ENCODE assay signal across 8 cellular contexts in genomic region chr7:140653319-140654108, GRCh38. TPM values are rescaled to one million over a fixed set of nuclear protein-coding genes. Genes with fewer than 3 reads are reported as not detected.
DNase-seq lines count a peak whose midpoint lies in the region; ATAC-seq, FAIRE-seq and TF ChIP-seq lines count a peak whose summit lies in the region.

No MANE protein-coding gene starts in this region.

- peaks cover 49% of the 10 kb centered on the region for H3K27me3 Mint-ChIP-seq in activated T-helper 1 cell treated with anti-CD3 and anti-CD28 coated beads, Interleukin-12 subunit alpha, Interleukin-12 subunit beta, Interleukin-2, Interleukin-4 antibody, amounts not matched to agents 30 ng/mL and 10 ng/mL and 1 ng/mL, durations not matched to agents 14 hours and 24 hours and 36 hours (ENCODE audit: insufficient read depth)

- H2AK5ac ChIP-seq in IMR-90 (ENCODE audit: low read depth, low read length), result no peak overlapping the region; the same call in 1 of the 2 replicates

- H2AFZ ChIP-seq in IMR-90 (replicated peaks; ENCODE audit: low read length, poor library complexity) (peak overlapping the region; percentile 85), keratinocyte (ENCODE audit: control insufficient read depth, low read length) (peak overlapping the region; percentile 66)

- peak overlapping the region; percentile 42; the same call in 1 of the 2 replicates for H4K5ac ChIP-seq in IMR-90 (ENCODE audit: low read depth, low read length)

- no peak overlapping the region; the same call in 1 of the 2 replicates for H3K4me2 ChIP-seq in IMR-90 (ENCODE audit: low read depth, low read length)
- no peak overlapping the region for H3K4me2 ChIP-seq in keratinocyte (ENCODE audit: control insufficient read depth, extremely low read depth, insufficient read depth, low read depth, low read length)

- H3K27me3 ChIP-seq in IMR-90 (ENCODE audit: control insufficient read depth, insufficient read depth, low read length), result no peaks in the 10 kb centered on the region
- H3K27me3 ChIP-seq in keratinocyte (ENCODE audit: control insufficient read depth, extremely low read depth, insufficient read depth, low read length), result no peaks in the 10 kb centered on the region

- H3K36me3 Mint-ChIP-seq in activated T-helper 1 cell treated with anti-CD3 and anti-CD28 coated beads, Interleukin-12 subunit alpha, Interleukin-12 subunit beta, Interleukin-2, Interleukin-4 antibody, amounts not matched to agents 30 ng/mL and 10 ng/mL and 1 ng/mL, durations not matched to agents 14 hours and 24 hours and 36 hours (ENCODE audit: low read depth), result no peaks in the 10 kb centered on the region

- H3K79me2 ChIP-seq in keratinocyte (ENCODE audit: control insufficient read depth, insufficient read depth, low read length), result no peaks in the 10 kb centered on the region

- H3K4me1 Mint-ChIP-seq in activated T-helper 1 cell treated with anti-CD3 and anti-CD28 coated beads, Interleukin-12 subunit alpha, Interleukin-12 subunit beta, Interleukin-2, Interleukin-4 antibody, amounts not matched to agents 30 ng/mL and 10 ng/mL and 1 ng/mL, durations not matched to agents 14 hours and 24 hours and 36 hours (ENCODE audit: low read depth), result peaks cover 21% of the 10 kb centered on the region

- in situ Hi-C loops in IMR-90 (cut with MboI; ENCODE audit: low sequenced_read_pairs), result loop anchor here (5.0 kb wide), 2 partner anchors 131 to 176 kb away; partner anchors contain the start of gene MKRN1

- no peak overlapping the region for H2BK5ac ChIP-seq in IMR-90 (ENCODE audit: low read depth, low read length, poor library complexity, severe bottlenecking)

- POLR2A ChIA-PET in IMR-90 (lab: Charles Lee; ENCODE audit: unreplicated experiment), result interaction anchor here (0.6 kb wide), 1 partner anchor 174 kb away, joined by 3 read pairs; no protein-coding TSS in a partner anchor

- TF ChIP-seq POLR2A in IMR-90 (IDR thresholded peaks at IDR 0.05; ENCODE audit: low read depth, low read length), result 0 out of 2 replicates have a peak, but pooled peaks have one; percentile 42

- peak; percentile 82 for ATAC-seq in IMR-90 (ENCODE audit: low read depth)
- no peak for ATAC-seq in HG02885 (IDR thresholded peaks at IDR 0.05; ENCODE audit: poor library complexity, unreplicated experiment)

- peak overlapping the region; percentile 52; the same call in 1 of the 2 replicates for H3K18ac ChIP-seq in IMR-90 (ENCODE audit: low read depth, low read length)

- peak; percentile 73 for FAIRE-seq in keratinocyte (lab: Jason Lieb, UNC)

- dilution Hi-C loops in IMR-90 (cut with HindIII; ENCODE audit: low sequenced_read_pairs, unreplicated experiment), result no loop called here
- dilution Hi-C loops in keratinocyte (cut with MboI; ENCODE audit: extremely low pct_ligation_motif_present, low sequenced_read_pairs), result no loop called here

- H3K4me1 ChIP-seq in IMR-90 (ENCODE audit: control insufficient read depth, insufficient read depth, low read length), result peaks cover 11% of the 10 kb centered on the region
- H3K4me1 ChIP-seq in keratinocyte (ENCODE audit: control insufficient read depth, extremely low read depth, insufficient read depth, low read length), result peaks cover 28% of the 10 kb centered on the region

- peak overlapping the region; percentile 62 for H2BK120ac ChIP-seq in IMR-90 (ENCODE audit: low read depth, low read length)

- H3K36me3 ChIP-seq in IMR-90 (ENCODE audit: control insufficient read depth, insufficient read depth, low read length), result no peaks in the 10 kb centered on the region
- H3K36me3 ChIP-seq in keratinocyte (ENCODE audit: control insufficient read depth in 2 of 2, extremely low read depth in 1 of 2, insufficient read depth in 2 of 2, low read length in 2 of 2), result no peaks in the 10 kb centered on the region

- H3K14ac ChIP-seq in IMR-90 (replicated peaks; ENCODE audit: low read depth, low read length), result no peak overlapping the region; the same call in 1 of the 2 replicates

- no peak overlapping the region for H3K27ac Mint-ChIP-seq in activated T-helper 1 cell treated with anti-CD3 and anti-CD28 coated beads, Interleukin-12 subunit alpha, Interleukin-12 subunit beta, Interleukin-2, Interleukin-4 antibody, amounts not matched to agents 30 ng/mL and 10 ng/mL and 1 ng/mL, durations not matched to agents 14 hours and 24 hours and 36 hours

- no peak overlapping the region for H3K56ac ChIP-seq in IMR-90 (ENCODE audit: extremely low read depth, insufficient read depth, low read length)

- peak overlapping the region; percentile 38; the same call in 1 of the 2 replicates for H4K91ac ChIP-seq in IMR-90 (ENCODE audit: insufficient read depth, low read depth, low read length)

- H3K79me1 ChIP-seq in IMR-90 (ENCODE audit: low read depth in 1 of 2, low read length in 2 of 2), result no peaks in the 10 kb centered on the region

- H3K4ac ChIP-seq in IMR-90 (ENCODE audit: low read depth, low read length), result peak overlapping the region; percentile 40

- peak; percentile 99 for TF ChIP-seq RAD21 in IMR-90 (IDR thresholded peaks at IDR 0.05; ENCODE audit: low read length)

- no TSS peak for BruUV-seq in IMR-90 (replicated peaks; lab: Mats Ljungman, UMichigan)

- WGBS in IMR-90 (ENCODE audit: extremely low coverage in 2 of 2, insufficient read length in 1 of 2), 2 experiments, result 0% methylated on average over 5 of the region's 15 CpGs; no CpG with 5 or more reads in 1 of the 2 experiments

- H2BK15ac ChIP-seq in IMR-90 (ENCODE audit: low read depth, low read length), result no peak overlapping the region

- H2AK9ac ChIP-seq in IMR-90 (replicated peaks; ENCODE audit: low read depth, low read length, poor library complexity), result peak overlapping the region; percentile 23

- H3K9me3 Mint-ChIP-seq in activated T-helper 1 cell treated with anti-CD3 and anti-CD28 coated beads, Interleukin-12 subunit alpha, Interleukin-12 subunit beta, Interleukin-2, Interleukin-4 antibody, amounts not matched to agents 30 ng/mL and 10 ng/mL and 1 ng/mL, durations not matched to agents 14 hours and 24 hours and 36 hours, result no peaks in the 10 kb centered on the region

- H4K8ac ChIP-seq in IMR-90 (ENCODE audit: low read depth in 2 of 2, low read length in 2 of 2), result peak overlapping the region in 1 of 2 experiments; percentile 53; a peak in 1 of 4 replicates

- peak; percentile 95 for TF ChIP-seq CTCF in IMR-90 (conservative IDR thresholded peaks at IDR 0.05; ENCODE audit: low read depth, low read length)
- TF ChIP-seq CTCF in keratinocyte (optimal IDR thresholded peaks at IDR 0.05 in 1 of 3, IDR thresholded peaks at IDR 0.05 in 1 of 3, conservative IDR thresholded peaks at IDR 0.05 in 1 of 3; ENCODE audit: extremely low read depth in 1 of 3, insufficient read depth in 2 of 3, low read length in 3 of 3), result peak; percentile 71 to 92 (median 84)

- H4K20me1 ChIP-seq in IMR-90 (ENCODE audit: insufficient read depth, low read length), result no peaks in the 10 kb centered on the region
- no peaks in the 10 kb centered on the region for H4K20me1 ChIP-seq in keratinocyte (ENCODE audit: control insufficient read depth, extremely low read depth, insufficient read depth, low read length)

- intact Hi-C loops in IMR-90 (cut with micrococcal nuclease), result loop anchor here (1.0 kb wide), 2 partner anchors 135 to 178 kb away; no protein-coding TSS in a partner anchor
- intact Hi-C loops in activated T-helper 1 cell treated with anti-CD3 and anti-CD28 coated beads, Interleukin-12 subunit alpha, Interleukin-12 subunit beta, Interleukin-2, Interleukin-4 antibody, amounts not matched to agents 30 ng/mL and 10 ng/mL and 1 ng/mL, durations not matched to agents 14 hours and 24 hours and 36 hours (cut with micrococcal nuclease), result loop anchor here (1.0 to 5.0 kb wide), 3 partner anchors 135 to 359 kb away; partner anchors contain the start of gene MRPS33

- H3K27ac ChIP-seq in IMR-90 (ENCODE audit: insufficient read depth, low read length) (no peak overlapping the region), caudate nucleus (ENCODE audit: low read depth, low read length) (no peak overlapping the region), keratinocyte (ENCODE audit: control insufficient read depth, insufficient read depth, low read length) (no peak overlapping the region)

- H3K4me3 Mint-ChIP-seq in activated T-helper 1 cell treated with anti-CD3 and anti-CD28 coated beads, Interleukin-12 subunit alpha, Interleukin-12 subunit beta, Interleukin-2, Interleukin-4 antibody, amounts not matched to agents 30 ng/mL and 10 ng/mL and 1 ng/mL, durations not matched to agents 14 hours and 24 hours and 36 hours, result no peak overlapping the region

- H2BK20ac ChIP-seq in IMR-90 (ENCODE audit: low read depth, low read length), result 0 out of 2 replicates have a peak overlapping the region, but pooled peaks have one; percentile 18

- no peak overlapping the region for H3K23ac ChIP-seq in IMR-90 (ENCODE audit: low read depth, low read length)

- no peaks in the 10 kb centered on the region for H3K9me3 ChIP-seq in IMR-90 (ENCODE audit: control insufficient read depth, insufficient read depth, low read length)
- no peaks in the 10 kb centered on the region for H3K9me3 ChIP-seq in keratinocyte (ENCODE audit: control insufficient read depth, low read depth, low read length)

- DNase-seq in DMS114 treated with DMSO at 0.1 percent for 48 hours (lab: John Stamatoyannopoulos, UW; ENCODE audit: unreplicated experiment) (peak; percentile 58), IMR-90 (peak; percentile 86), OCI-M1 (lab: John Stamatoyannopoulos, UW) (peak; percentile 56), caudate nucleus (lab: John Stamatoyannopoulos, UW) (peak in 40 of 61 donors; percentile 7 to 77 (median 28)), keratinocyte (ENCODE audit: low read depth, low spot score) (peak; percentile 46)
- DNase-seq in stimulated activated naive CD4-positive, alpha-beta T cell (lab: John Stamatoyannopoulos, UW), result peak in 4 of 6 experiments; percentile 3 to 56 (median 10)
- DNase-seq in activated T-helper 1 cell treated with anti-CD3 and anti-CD28 coated beads, Interleukin-12 subunit alpha, Interleukin-12 subunit beta, Interleukin-2, Interleukin-4 antibody, amounts not matched to agents 30 ng/mL and 10 ng/mL and 1 ng/mL, durations not matched to agents 14 hours and 24 hours and 36 hours (ENCODE audit: low spot score), result no peak

- H3K4me3 ChIP-seq in IMR-90 (ENCODE audit: insufficient read depth, low read depth, low read length), result no peak overlapping the region
- H3K4me3 ChIP-seq in keratinocyte (ENCODE audit: control insufficient read depth in 2 of 3, extremely low read depth in 1 of 3, insufficient read depth in 2 of 3, low read depth in 1 of 3, low read length in 3 of 3), result no peak overlapping the region

- H3K9ac ChIP-seq in IMR-90 (ENCODE audit: low read depth, low read length), result peak overlapping the region; percentile 12; the same call in 1 of the 2 replicates
- H3K9ac ChIP-seq in keratinocyte (ENCODE audit: control insufficient read depth, extremely low read depth, insufficient read depth, low read length), result no peak overlapping the region

- 0 out of 2 replicates have a peak, but pooled peaks cover 3% of the 10 kb centered on the region for H3K9me1 ChIP-seq in IMR-90 (ENCODE audit: insufficient read depth, low read length)
- H3K9me1 ChIP-seq in keratinocyte (ENCODE audit: control insufficient read depth, extremely low read depth, insufficient read depth, low read length), result no peaks in the 10 kb centered on the region

- CTCF ChIA-PET in IMR-90 (lab: Yijun Ruan, JAX), result interaction anchor here (0.5 to 1.2 kb wide), 4 partner anchors 46 to 609 kb away, joined by 3 read pairs; no protein-coding TSS in a partner anchor

RNA-seq across cellular contexts. Expression of gene DENND2A, which starts 12.9 kb away (rescaled TPM):
- 7.5 and 7.8 TPM in 2 replicates for total RNA-seq in IMR-90 (2012; rRNA removed)
- polyA plus RNA-seq in IMR-90 (2012; rRNA removed), result 7.4 and 10.3 TPM in 2 replicates
- polyA plus RNA-seq in IMR-90 (2012; cell fraction: cytosol; rRNA removed), result 7.5 and 18.0 TPM in 2 replicates
- polyA plus RNA-seq in IMR-90 (2012; cell fraction: nucleus; rRNA removed; ENCODE audit: low replicate concordance), result 14.9 and 25.0 TPM in 2 replicates
- 0.95 to 5.1 TPM (median 1.8 TPM) in 3 replicates for polyA plus RNA-seq in keratinocyte
- polyA plus RNA-seq in keratinocyte (2011; ENCODE audit: low read depth), result not detected
- polyA plus RNA-seq in keratinocyte (2011; cell fraction: cytosol; rRNA removed), result 2.5 and 2.8 TPM in 2 replicates
- polyA plus RNA-seq in keratinocyte (2011; cell fraction: nucleus; rRNA removed), result 2.8 and 4.3 TPM in 2 replicates
- 0.07 and 4.7 TPM in 2 replicates for polyA plus RNA-seq in keratinocyte (2012; ENCODE audit: low replicate concordance)
- polyA minus RNA-seq in keratinocyte, result 2.8 to 4.1 TPM (median 3.6 TPM) in 3 replicates
- 3.8 TPM for polyA minus RNA-seq in keratinocyte (2011; cell fraction: cytosol; rRNA and poly(A)+ RNA removed)
- polyA minus RNA-seq in keratinocyte (2011; cell fraction: nucleus; rRNA and poly(A)+ RNA removed), result 2.0 and 2.4 TPM in 2 replicates
- not detected in 2 replicates for total RNA-seq in activated T-helper 1 cell treated with anti-CD3 and anti-CD28 coated beads, Interleukin-12 subunit alpha, Interleukin-12 subunit beta, Interleukin-2, Interleukin-4 antibody, amounts not matched to agents 30 ng/mL and 10 ng/mL and 1 ng/mL, durations not matched to agents 14 hours and 24 hours and 36 hours

RNA-seq across cellular contexts. Expression of gene ADCK2, which starts 19.2 kb away (rescaled TPM):
- 7.5 and 10.0 TPM in 2 replicates for total RNA-seq in IMR-90 (2012; rRNA removed)
- polyA plus RNA-seq in IMR-90 (2012; rRNA removed), result 6.9 and 7.1 TPM in 2 replicates
- 5.8 and 9.5 TPM in 2 replicates for polyA plus RNA-seq in IMR-90 (2012; cell fraction: cytosol; rRNA removed)
- 5.3 and 5.7 TPM in 2 replicates for polyA plus RNA-seq in IMR-90 (2012; cell fraction: nucleus; rRNA removed; ENCODE audit: low replicate concordance)
- polyA plus RNA-seq in keratinocyte, result 9.4 to 13.0 TPM (median 9.5 TPM) in 3 replicates
- 7.4 TPM for polyA plus RNA-seq in keratinocyte (2011; ENCODE audit: low read depth)
- polyA plus RNA-seq in keratinocyte (2011; cell fraction: cytosol; rRNA removed), result 8.2 and 9.2 TPM in 2 replicates
- polyA plus RNA-seq in keratinocyte (2011; cell fraction: nucleus; rRNA removed), result 9.9 and 10.2 TPM in 2 replicates
- 14.9 and 15.6 TPM in 2 replicates for polyA plus RNA-seq in keratinocyte (2012; ENCODE audit: low replicate concordance)
- 8.1 to 18.6 TPM (median 12.9 TPM) in 3 replicates for polyA minus RNA-seq in keratinocyte
- 11.3 TPM for polyA minus RNA-seq in keratinocyte (2011; cell fraction: cytosol; rRNA and poly(A)+ RNA removed)
- polyA minus RNA-seq in keratinocyte (2011; cell fraction: nucleus; rRNA and poly(A)+ RNA removed), result 5.9 and 6.3 TPM in 2 replicates
- 21.1 and 23.5 TPM in 2 replicates for total RNA-seq in activated T-helper 1 cell treated with anti-CD3 and anti-CD28 coated beads, Interleukin-12 subunit alpha, Interleukin-12 subunit beta, Interleukin-2, Interleukin-4 antibody, amounts not matched to agents 30 ng/mL and 10 ng/mL and 1 ng/mL, durations not matched to agents 14 hours and 24 hours and 36 hours

RNA-seq across cellular contexts. Expression of gene NDUFB2, which starts 43.0 kb away (rescaled TPM):
- 81.7 and 136 TPM in 2 replicates for total RNA-seq in IMR-90 (2012; rRNA removed)
- polyA plus RNA-seq in IMR-90 (2012; rRNA removed) (143 and 170 TPM in 2 replicates), keratinocyte (338 to 495 TPM (median 379 TPM) in 3 replicates)
- polyA plus RNA-seq in IMR-90 (2012; cell fraction: cytosol; rRNA removed), result 591 and 666 TPM in 2 replicates
- polyA plus RNA-seq in IMR-90 (2012; cell fraction: nucleus; rRNA removed; ENCODE audit: low replicate concordance), result 135 and 207 TPM in 2 replicates
- 63.9 TPM for polyA plus RNA-seq in keratinocyte (2011; ENCODE audit: low read depth)
- 236 and 305 TPM in 2 replicates for polyA plus RNA-seq in keratinocyte (2011; cell fraction: cytosol; rRNA removed)
- 101 and 194 TPM in 2 replicates for polyA plus RNA-seq in keratinocyte (2011; cell fraction: nucleus; rRNA removed)
- polyA plus RNA-seq in keratinocyte (2012; ENCODE audit: low replicate concordance), result 209 and 336 TPM in 2 replicates
- polyA minus RNA-seq in keratinocyte, result 52.8 to 96.1 TPM (median 58.3 TPM) in 3 replicates
- polyA minus RNA-seq in keratinocyte (2011; cell fraction: cytosol; rRNA and poly(A)+ RNA removed), result 112 TPM
- polyA minus RNA-seq in keratinocyte (2011; cell fraction: nucleus; rRNA and poly(A)+ RNA removed), result 14.7 and 17.1 TPM in 2 replicates
- 178 and 194 TPM in 2 replicates for total RNA-seq in activated T-helper 1 cell treated with anti-CD3 and anti-CD28 coated beads, Interleukin-12 subunit alpha, Interleukin-12 subunit beta, Interleukin-2, Interleukin-4 antibody, amounts not matched to agents 30 ng/mL and 10 ng/mL and 1 ng/mL, durations not matched to agents 14 hours and 24 hours and 36 hours
